ENCODE assay signal across 7 cellular contexts in the genomic region with DNA sequence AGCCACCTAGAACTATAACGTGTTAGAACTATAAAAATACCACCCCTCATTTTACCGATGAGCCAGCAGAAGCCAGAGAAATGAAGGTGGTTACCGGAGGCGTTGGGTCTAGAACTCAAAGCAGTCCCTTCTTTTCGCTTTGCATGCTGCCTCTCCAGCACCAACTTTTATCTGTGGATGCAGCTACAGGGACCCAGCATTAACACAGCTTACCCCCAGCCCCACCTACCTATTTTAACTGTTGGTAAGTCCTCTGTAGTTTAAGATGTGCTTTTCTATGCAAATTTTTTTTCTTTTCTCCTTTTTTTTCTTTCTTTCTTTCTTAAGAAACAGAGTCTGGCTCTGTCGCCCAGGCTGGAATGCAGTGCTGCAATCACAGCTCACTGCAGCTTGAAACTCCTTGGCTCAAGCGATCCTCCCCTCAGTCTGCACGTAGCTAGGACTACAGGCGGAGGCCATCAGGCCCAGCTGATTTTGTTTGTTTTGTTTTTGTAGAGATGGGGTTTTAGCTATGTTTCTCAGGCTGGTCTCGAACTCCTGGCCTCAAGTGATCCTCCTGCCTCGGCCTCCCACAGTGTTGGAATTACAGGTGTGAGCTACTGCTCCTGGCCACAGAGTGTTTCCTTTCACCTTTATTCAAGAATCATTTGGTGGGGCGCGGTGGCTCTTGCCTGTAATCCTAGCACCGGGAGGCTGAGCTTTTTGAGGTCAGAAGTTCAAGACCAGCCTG. TPM values are rescaled to one million over a fixed set of nuclear protein-coding genes. Genes with fewer than 3 reads are reported as not detected.
DNase-seq lines count a peak whose midpoint lies in the region; ATAC-seq and TF ChIP-seq lines count a peak whose summit lies in the region.

No MANE protein-coding gene starts in this region.

- peak overlapping the region; percentile 77 for H3K27ac ChIP-seq in HUES64 (ENCODE audit: low read depth, low read length)
- peak overlapping the region; percentile 74 to 95 (median 87) for H3K27ac ChIP-seq in spleen

- no peak for TF ChIP-seq POLR2A in spleen (IDR thresholded peaks at IDR 0.05)

- no peak for TF ChIP-seq CTCF in spleen (IDR thresholded peaks at IDR 0.05 in 8 of 11, conservative IDR thresholded peaks at IDR 0.05 in 3 of 11)

- H3K27me3 ChIP-seq in HUES64 (ENCODE audit: insufficient read depth, low read length): no peaks in the 10 kb centered on the region
- H3K27me3 ChIP-seq in iPS-15b (ENCODE audit: control insufficient read depth, insufficient read depth, low read length): no peaks in the 10 kb centered on the region
- no peaks in the 10 kb centered on the region for H3K27me3 ChIP-seq in spleen (replicated peaks in 1 of 7)

- H3K36me3 ChIP-seq in HUES64 (ENCODE audit: insufficient read depth, low read length) (peaks cover 12% of the 10 kb centered on the region), iPS-15b (ENCODE audit: control insufficient read depth, insufficient read depth, low read length) (no peaks in the 10 kb centered on the region), spleen (peaks cover 0 to 6% (median 0%) of the 10 kb centered on the region in 6 donors)

- H3K4me1 ChIP-seq in HUES64 (ENCODE audit: insufficient read depth, low read length) (no peaks in the 10 kb centered on the region), iPS-15b (ENCODE audit: control insufficient read depth, insufficient read depth, low read length) (no peaks in the 10 kb centered on the region), spleen (peaks cover 4 to 45% (median 18%) of the 10 kb centered on the region in 6 donors)

- H3K9me3 ChIP-seq in HUES64 (ENCODE audit: insufficient read depth, low read depth, low read length): no peaks in the 10 kb centered on the region
- no peaks in the 10 kb centered on the region for H3K9me3 ChIP-seq in iPS-15b (ENCODE audit: control insufficient read depth, insufficient read depth, low read length)
- no peaks in the 10 kb centered on the region for H3K9me3 ChIP-seq in spleen

- peak overlapping the region; percentile 89 for H3K9ac ChIP-seq in HUES64 (ENCODE audit: low read depth, low read length)
- peak overlapping the region; percentile 99 for H3K9ac ChIP-seq in iPS-15b (ENCODE audit: low read depth, low read length)

- DNase-seq in amniotic stem cell (lab: John Stamatoyannopoulos, UW) (peak; percentile 23), spleen (no peak), NCI-H510A treated with DMSO at 0.1 percent for 48 hours (lab: John Stamatoyannopoulos, UW) (no peak)

- intact Hi-C loops in spleen (cut with DNase I; ENCODE audit: low total_unique reads): no loop called here

- peak; percentile 26 for ATAC-seq in GM21576 (IDR thresholded peaks at IDR 0.05; ENCODE audit: unreplicated experiment)

- H3K4me3 ChIP-seq in GM08714 (ENCODE audit: low read length): peak overlapping the region; percentile 89
- H3K4me3 ChIP-seq in HUES64 (ENCODE audit: low read length): peak overlapping the region; percentile 87
- peak overlapping the region; percentile 99 for H3K4me3 ChIP-seq in iPS-15b (ENCODE audit: low read depth, low read length)
- H3K4me3 ChIP-seq in spleen: peak overlapping the region; percentile 57 to 94 (median 78)

- 46% methylated on average over 14 of the region's 14 CpGs for WGBS in HUES64
- 46 to 54% (median 53%) methylated on average over 14 of the region's 14 CpGs for WGBS in spleen, 5 donors

RNA-seq across cellular contexts. Expression of gene USP45, which starts 6.5 kb away (rescaled TPM):
- 9.3 TPM for polyA plus RNA-seq in HUES64 (2013, experiment 1 of 2)
- 11.0 TPM for polyA plus RNA-seq in HUES64 (2013, experiment 2 of 2)
- total RNA-seq in spleen: 10 to 100 TPM; 14.6 to 42.2 (median 18.3) TPM
- polyA plus RNA-seq in spleen: 1 to 10 TPM; 3.6 to 4.9 (median 3.7) TPM

RNA-seq across cellular contexts. Expression of gene CCNC, which starts 46.7 kb away (rescaled TPM):
- polyA plus RNA-seq in HUES64 (2013, experiment 1 of 2): 82.1 TPM
- 86.9 TPM for polyA plus RNA-seq in HUES64 (2013, experiment 2 of 2)
- total RNA-seq in spleen: 10 to 100 TPM; 40.0 to 66.0 (median 44.5) TPM
- 10 to 100 TPM; 28.8 to 32.7 (median 30.0) TPM for polyA plus RNA-seq in spleen
